ENCODE assay signal across 8 cellular contexts in the genomic region with DNA sequence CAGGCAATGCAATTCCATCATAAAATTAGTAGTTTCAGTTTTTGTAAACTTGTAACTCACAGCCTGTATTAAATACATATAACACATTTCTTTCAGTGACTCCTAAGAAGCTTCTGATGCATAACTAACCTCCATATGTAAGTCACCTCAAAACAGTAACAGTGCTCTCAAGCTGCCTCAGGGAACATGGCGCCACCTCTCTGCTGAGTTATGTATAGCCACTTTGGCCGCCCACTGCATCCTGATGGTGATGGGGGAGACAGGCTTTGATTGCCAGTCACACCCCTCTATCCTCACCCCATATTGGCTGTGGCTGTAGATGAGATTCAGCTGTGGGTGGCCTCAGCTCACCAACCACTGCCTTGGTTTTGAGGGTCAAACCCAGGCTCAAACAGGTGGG. TPM values are rescaled to one million over a fixed set of nuclear protein-coding genes. Genes with fewer than 3 reads are reported as not detected.
DNase-seq lines count a peak whose midpoint lies in the region; ATAC-seq, FAIRE-seq and TF ChIP-seq lines count a peak whose summit lies in the region.

No MANE protein-coding gene starts in this region.

- H3K4me3 ChIP-seq in choroid plexus epithelial cell (ENCODE audit: low read depth, low read length): no peak overlapping the region
- H3K4me3 ChIP-seq in pancreas: no peak overlapping the region

- 96 to 100% methylated on average over 2 of the region's 2 CpGs for WGBS in pancreas, 2 donors

- H3K36me3 ChIP-seq in pancreas: no peaks in the 10 kb centered on the region

- intact Hi-C loops in pancreas (cut with DNase I): no loop called here

- ATAC-seq in pancreas: peak in 3 of 4 donors; percentile 60 to 62 (median 61)

- no peak for FAIRE-seq in pancreas (lab: Jason Lieb, UNC)

- H3K4me1 ChIP-seq in pancreas: peaks cover 0 to 7% (median 2%) of the 10 kb centered on the region in 3 donors

- no peak overlapping the region for H3K27ac ChIP-seq in pancreas

- H3K27me3 ChIP-seq in pancreas: no peaks in the 10 kb centered on the region

- TF ChIP-seq CTCF in choroid plexus epithelial cell (conservative IDR thresholded peaks at IDR 0.05; ENCODE audit: low read depth, low read length) (peak; percentile 85), pancreas (IDR thresholded peaks at IDR 0.05) (no peak)

- peak; percentile 43 for DNase-seq in CD1c-positive myeloid dendritic cell (ENCODE audit: extremely low spot score)
- peak; percentile 46 for DNase-seq in H4 (ENCODE audit: low spot score)
- peak; percentile 50 for DNase-seq in RKO (ENCODE audit: low spot score)
- DNase-seq in choroid plexus epithelial cell (ENCODE audit: low read depth): peak; percentile 73
- no peak for DNase-seq in pancreas
- DNase-seq in NCI-H510A (lab: John Stamatoyannopoulos, UW): no peak
- no peak for DNase-seq in cortex of kidney (lab: John Stamatoyannopoulos, UW)
- DNase-seq in COR-L47 (lab: John Stamatoyannopoulos, UW): no peak

- no peaks in the 10 kb centered on the region for H3K9me3 ChIP-seq in pancreas

RNA-seq across cellular contexts. Expression of a gene that starts 54.3 kb away (rescaled TPM):
- total RNA-seq in H4 (2014; rRNA removed; shearing (Covaris generic)): 31.1 and 31.7 TPM in 2 replicates
- total RNA-seq in pancreas: 10 to 100 TPM; 20.3 to 35.3 (median 26.7) TPM
- 10 to 100 TPM in 1 of 2 donors, 1 to 10 TPM in 1; 6.6 to 17.8 TPM for polyA plus RNA-seq in pancreas

Comparison
In these comparisons a context has a peak if more than half of its experiments do, and no peak if none do; other contexts are left out.
1. DNase-seq: peak in CD1c-positive myeloid dendritic cell (single experiment), H4 (single experiment), RKO (single experiment) and choroid plexus epithelial cell (single experiment); none in pancreas (0 of 6), NCI-H510A (single experiment), cortex of kidney (single experiment) and COR-L47 (single experiment).